8 cellular contexts compared by ENCODE assay signal in genomic region chr9:123268240-123268949, GRCh38. TPM values are rescaled to one million over a fixed set of nuclear protein-coding genes. Genes with fewer than 3 reads are reported as not detected.
DNase-seq lines count a peak whose midpoint lies in the region; ATAC-seq and TF ChIP-seq lines count a peak whose summit lies in the region.

STRBP (minus strand) TSS chr9:123268586; CDS start chr9:123184134, 84,452 bp downstream.

- H3K27ac ChIP-seq in OCI-LY7 (ENCODE audit: low read depth, low read length, poor library complexity, severe bottlenecking) (peak within 1 kb of the TSS; percentile 42), muscle layer of duodenum (ENCODE audit: low read length) (no peak within 1 kb of the TSS)

- POLR2A ChIA-PET in OCI-LY7 (lab: Charles Lee): interaction anchor here (0.6 to 1.7 kb wide), 5 partner anchors 8 to 173 kb away, joined by 3 to 5 read pairs (median 3); no protein-coding TSS in a partner anchor

- peak; percentile 83 for ATAC-seq in GM21576 (IDR thresholded peaks at IDR 0.05; ENCODE audit: unreplicated experiment)
- ATAC-seq in esophagus mucosa: peak; percentile 99

- peak within 1 kb of the TSS; percentile 80 to 95 (median 90) for H3K4me3 Mint-ChIP-seq in IgD-negative memory B cell

- TF ChIP-seq CTCF in OCI-LY7 (conservative IDR thresholded peaks at IDR 0.05; ENCODE audit: low read length): no peak

- peaks cover 34 to 39% (median 38%) of the 10 kb centered on the region in 3 donors for H3K4me1 Mint-ChIP-seq in IgD-negative memory B cell

- H3K27me3 ChIP-seq in muscle layer of duodenum (ENCODE audit: low read depth, low read length): no peaks in the 10 kb centered on the region

- no peaks in the 10 kb centered on the region for H3K27me3 Mint-ChIP-seq in IgD-negative memory B cell

- peak within 1 kb of the TSS; percentile 98 for H3K4me3 ChIP-seq in OCI-LY7 (ENCODE audit: low read depth, low read length, poor library complexity, severe bottlenecking)
- H3K4me3 ChIP-seq in muscle layer of duodenum (ENCODE audit: low read depth in 1 of 2, low read length in 2 of 2): peak within 1 kb of the TSS; percentile 66 to 99

- H3K9me2 ChIP-seq in OCI-LY7 (ENCODE audit: insufficient read depth, low read length): no peaks in the 10 kb centered on the region

- CTCF ChIA-PET in OCI-LY7 (lab: Charles Lee; ENCODE audit: unreplicated experiment): interaction anchor here (0.6 to 1.4 kb wide), 10 partner anchors 29 to 188 kb away, joined by 3 to 5 read pairs (median 3); no protein-coding TSS in a partner anchor

- intact Hi-C loops in OCI-LY7 (cut with micrococcal nuclease; ENCODE audit: unreplicated experiment): loop anchor here (1.0 to 2.0 kb wide), 3 partner anchors 34 to 94 kb away; no protein-coding TSS in a partner anchor

- no peaks in the 10 kb centered on the region for H3K9me3 Mint-ChIP-seq in IgD-negative memory B cell

- peak; percentile 54 for DNase-seq in DMS114 treated with DMSO at 0.1 percent for 48 hours (lab: John Stamatoyannopoulos, UW; ENCODE audit: unreplicated experiment)
- peak; percentile 97 for DNase-seq in OCI-LY7 (ENCODE audit: low spot score)
- DNase-seq in activated T-cell treated with anti-CD3 and anti-CD28 coated beads for 48 hours (ENCODE audit: low read depth): peak; percentile 93
- peak; percentile 67 for DNase-seq in stimulated activated CD8-positive, alpha-beta memory T cell treated with anti-CD3 and anti-CD28 coated beads, Interleukin-7, amount 100 ng/mL, for 24 hours (ENCODE audit: low read depth)

- peaks cover 2% of the 10 kb centered on the region for H3K36me3 Mint-ChIP-seq in IgD-negative memory B cell

- H3K4me1 ChIP-seq in OCI-LY7 (ENCODE audit: insufficient read depth, low read length, poor library complexity, severe bottlenecking): peaks cover 51% of the 10 kb centered on the region
- H3K4me1 ChIP-seq in muscle layer of duodenum (ENCODE audit: control insufficient read depth in 1 of 2, insufficient read depth in 2 of 2, low read length in 2 of 2): peaks cover 3 to 14% of the 10 kb centered on the region in 2 donors

- peak within 1 kb of the TSS; percentile 16 to 86 (median 78) for H3K27ac Mint-ChIP-seq in IgD-negative memory B cell

- peak within 1 kb of the TSS; percentile 81 for H3K4me2 ChIP-seq in OCI-LY7 (ENCODE audit: low read length)

- H3K36me3 ChIP-seq in OCI-LY7 (ENCODE audit: insufficient read depth, low read length) (no peaks in the 10 kb centered on the region), muscle layer of duodenum (ENCODE audit: control insufficient read depth in 1 of 2, insufficient read depth in 2 of 2, low read length in 2 of 2) (no peaks in the 10 kb centered on the region)

- no TSS peak for BruUV-seq in OCI-LY7 (replicated peaks; lab: Mats Ljungman, UMichigan)

- H4K20me1 ChIP-seq in OCI-LY7 (ENCODE audit: insufficient read depth, low read length): peaks cover 25% of the 10 kb centered on the region; the same call in 1 of the 2 replicates

- no peaks in the 10 kb centered on the region for H3K9me3 ChIP-seq in OCI-LY7 (ENCODE audit: low read length)
- H3K9me3 ChIP-seq in muscle layer of duodenum (ENCODE audit: control insufficient read depth in 1 of 2, low read length in 2 of 2): no peaks in the 10 kb centered on the region

- H2AFZ ChIP-seq in OCI-LY7 (ENCODE audit: low read length): peak within 1 kb of the TSS; percentile 84

- peaks cover 47% of the 10 kb centered on the region for H3K79me2 ChIP-seq in OCI-LY7 (ENCODE audit: insufficient read depth, low read depth, low read length)

RNA-seq across cellular contexts. Expression of gene STRBP, which starts in this region (rescaled TPM):
- 78.0 TPM for polyA plus RNA-seq in IgD-negative memory B cell
- total RNA-seq in OCI-LY7 (2014; rRNA removed; shearing (Covaris generic)): 82.8 and 96.0 TPM in 2 replicates
- total RNA-seq in OCI-LY7 (2022) (179 and 184 TPM in 2 replicates), esophagus mucosa (31.2 TPM)
